Comparison of ENCODE assay signal across 6 cellular contexts in the genomic region with DNA sequence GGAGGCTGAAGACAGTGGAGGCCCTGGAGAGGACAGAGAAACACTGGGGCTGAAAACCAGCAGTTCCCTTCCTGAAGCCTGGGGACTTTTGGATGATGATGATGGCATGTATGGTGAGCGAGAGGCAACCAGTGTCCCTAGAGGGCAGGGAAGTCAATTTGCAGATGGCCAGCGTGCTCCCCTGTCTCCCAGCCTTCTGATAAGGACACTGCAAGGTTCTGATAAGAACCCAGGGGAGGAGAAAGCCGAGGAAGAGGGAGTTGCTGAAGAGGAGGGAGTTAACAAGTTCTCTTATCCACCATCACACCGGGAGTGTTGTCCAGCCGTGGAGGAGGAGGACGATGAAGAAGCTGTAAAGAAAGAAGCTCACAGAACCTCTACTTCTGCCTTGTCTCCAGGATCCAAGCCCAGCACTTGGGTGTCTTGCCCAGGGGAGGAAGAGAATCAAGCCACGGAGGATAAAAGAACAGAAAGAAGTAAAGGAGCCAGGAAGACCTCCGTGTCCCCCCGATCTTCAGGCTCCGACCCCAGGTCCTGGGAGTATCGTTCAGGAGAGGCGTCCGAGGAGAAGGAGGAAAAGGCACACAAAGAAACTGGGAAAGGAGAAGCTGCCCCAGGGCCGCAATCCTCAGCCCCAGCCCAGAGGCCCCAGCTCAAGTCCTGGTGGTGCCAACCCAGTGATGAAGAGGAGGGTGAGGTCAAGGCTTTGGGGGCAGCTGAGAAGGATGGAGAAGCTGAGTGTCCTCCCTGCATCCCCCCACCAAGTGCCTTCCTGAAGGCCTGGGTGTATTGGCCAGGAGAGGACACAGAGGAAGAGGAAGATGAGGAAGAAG. TPM values are rescaled to one million over a fixed set of nuclear protein-coding genes. Genes with fewer than 3 reads are reported as not detected.
DNase-seq lines count a peak whose midpoint lies in the region; TF ChIP-seq lines count a peak whose summit lies in the region.

No MANE protein-coding gene starts in this region.

- H3K4me1 Mint-ChIP-seq in T-helper 2 cell treated with Interferon-gamma antibody and Interleukin-4, amounts not matched to agents 5 μg/mL and 100 μg/mL, for 36 hours (ENCODE audit: low read depth): peaks cover 45% of the 10 kb centered on the region

- peaks cover 39 to 48% (median 45%) of the 10 kb centered on the region in 3 donors for H3K4me1 ChIP-seq in skeletal muscle tissue (ENCODE audit: control insufficient read depth in 3 of 3, insufficient read depth in 3 of 3, low read length in 3 of 3)

- no peaks in the 10 kb centered on the region for H3K9me3 Mint-ChIP-seq in T-helper 2 cell treated with Interferon-gamma antibody and Interleukin-4, amounts not matched to agents 5 μg/mL and 100 μg/mL, for 36 hours

- TF ChIP-seq POLR2A in erythroblast (IDR thresholded peaks at IDR 0.05; ENCODE audit: low read length): peak; percentile 98

- H3K36me3 Mint-ChIP-seq in T-helper 2 cell treated with Interferon-gamma antibody and Interleukin-4, amounts not matched to agents 5 μg/mL and 100 μg/mL, for 36 hours (ENCODE audit: low read depth): peaks cover 51% of the 10 kb centered on the region

- no peaks in the 10 kb centered on the region for H3K27me3 Mint-ChIP-seq in T-helper 2 cell treated with Interferon-gamma antibody and Interleukin-4, amounts not matched to agents 5 μg/mL and 100 μg/mL, for 36 hours (ENCODE audit: low read depth)

- H3K36me3 ChIP-seq in skeletal muscle tissue (ENCODE audit: control insufficient read depth in 3 of 3, insufficient read depth in 3 of 3, low read length in 3 of 3): peaks cover 26 to 41% (median 37%) of the 10 kb centered on the region in 3 donors

- H3K27me3 ChIP-seq in skeletal muscle tissue (ENCODE audit: control insufficient read depth in 3 of 3, insufficient read depth in 3 of 3, low read length in 3 of 3): no peaks in the 10 kb centered on the region

- peak overlapping the region; percentile 100 for H3K27ac ChIP-seq in skeletal muscle tissue (ENCODE audit: low read depth, low read length)

- H3K27ac Mint-ChIP-seq in T-helper 2 cell treated with Interferon-gamma antibody and Interleukin-4, amounts not matched to agents 5 μg/mL and 100 μg/mL, for 36 hours: peak overlapping the region; percentile 100

- DNase-seq in T-helper 2 cell treated with Interferon-gamma antibody and Interleukin-4, amounts not matched to agents 5 μg/mL and 100 μg/mL, for 36 hours (ENCODE audit: low spot score): peak; percentile 18
- DNase-seq in T-helper 2 cell (no peak), erythroblast (lab: John Stamatoyannopoulos, UW) (peak; percentile 97 to 99), HuH-7 (ENCODE audit: low spot score) (no peak), NCI-H1694 (lab: John Stamatoyannopoulos, UW) (no peak)

- H3K4me3 Mint-ChIP-seq in T-helper 2 cell treated with Interferon-gamma antibody and Interleukin-4, amounts not matched to agents 5 μg/mL and 100 μg/mL, for 36 hours: peak overlapping the region; percentile 100

- H3K9ac ChIP-seq in skeletal muscle tissue (ENCODE audit: low read depth in 1 of 3, low read length in 3 of 3): peak overlapping the region; percentile 100

- H3K9me3 ChIP-seq in skeletal muscle tissue (ENCODE audit: control insufficient read depth in 3 of 3, low read length in 3 of 3): no peaks in the 10 kb centered on the region

- H3K4me3 ChIP-seq in skeletal muscle tissue (ENCODE audit: low read length in 3 of 3): peak overlapping the region; percentile 94 to 100 (median 97)

RNA-seq across cellular contexts. Expression of gene PPP1R15A, which starts 1.5 kb away (rescaled TPM):
- total RNA-seq in skeletal muscle tissue: 26.1 TPM

RNA-seq across cellular contexts. Expression of gene PLEKHA4, which starts 5.3 kb away (rescaled TPM):
- 14.1 TPM for total RNA-seq in skeletal muscle tissue

RNA-seq across cellular contexts. Expression of gene TULP2, which starts 24.9 kb away (rescaled TPM):
- not detected for total RNA-seq in skeletal muscle tissue

RNA-seq across cellular contexts. Expression of gene NUCB1, which starts 26.4 kb away (rescaled TPM):
- 107 TPM for total RNA-seq in skeletal muscle tissue

RNA-seq across cellular contexts. Expression of gene HSD17B14, which starts 37.4 kb away (rescaled TPM):
- 0.52 TPM for total RNA-seq in skeletal muscle tissue

Comparison
In these comparisons a context has a peak if more than half of its experiments do, and no peak if none do; other contexts are left out.
1. DNase-seq: peak in T-helper 2 cell treated with Interferon-gamma antibody and Interleukin-4, amounts not matched to agents 5 μg/mL and 100 μg/mL, for 36 hours (single experiment) and erythroblast (2 of 2); none in T-helper 2 cell (0 of 5), HuH-7 (single experiment) and NCI-H1694 (single experiment).